In the genomic region with DNA sequence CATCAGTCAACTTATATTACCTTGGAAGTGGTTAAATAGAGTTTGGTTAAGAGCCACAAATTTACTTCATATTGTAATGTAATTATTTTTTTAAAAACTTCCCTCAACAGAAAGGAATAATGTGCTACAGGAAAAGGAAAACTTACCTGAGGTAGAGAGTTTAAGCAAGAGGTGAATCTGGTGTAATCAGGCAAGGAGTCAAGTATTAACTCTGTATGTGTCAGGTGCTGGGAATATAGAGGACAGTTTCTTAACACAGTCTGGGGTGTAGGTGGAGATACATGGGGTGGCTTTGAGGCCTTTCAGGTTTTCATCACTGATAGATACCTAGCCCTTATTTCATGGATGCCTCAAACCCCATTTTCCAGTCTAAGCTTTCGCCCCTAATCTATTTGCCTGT, we compare ENCODE assay signal across 22 cellular contexts. TPM values are rescaled to one million over a fixed set of nuclear protein-coding genes. Genes with fewer than 3 reads are reported as not detected.
A peak's percentile ranks its signal among the peaks of the same experiment; 100 is the strongest.
DNase-seq lines count a peak whose midpoint lies in the region; ATAC-seq, FAIRE-seq and TF ChIP-seq lines count a peak whose summit lies in the region.
"Had no signal": no experiment of that assay in that cellular context is flagged by ENCODE, and none has a peak within 500 bp of the region (broad histone marks: within the 10 kb centered on the region; RNA-seq: fewer than 3 reads in every experiment).

No MANE protein-coding gene starts in this region.

- no peak overlapping the region for H3K4me3 ChIP-seq in RWPE2 (ENCODE audit: severe bottlenecking)
- no peak overlapping the region for H3K4me3 ChIP-seq in kidney (ENCODE audit: low read length in 2 of 2)

- no peaks in the 10 kb centered on the region for H3K27me3 Mint-ChIP-seq in activated T-cell treated with anti-CD3 and anti-CD28 coated beads, Interleukin-2, amount 50 U/mL, for 24 hours

- H3K4me3 Mint-ChIP-seq in activated T-cell treated with anti-CD3 and anti-CD28 coated beads, Interleukin-2, amount 50 U/mL, for 24 hours = no peak overlapping the region
- H3K4me3 Mint-ChIP-seq: CD4-positive, CD25-positive, alpha-beta regulatory T cell had no signal

- H3K36me3 ChIP-seq in RWPE2 (ENCODE audit: low read depth) = peaks cover 23% of the 10 kb centered on the region
- peaks cover 5 to 11% of the 10 kb centered on the region in 2 donors for H3K36me3 ChIP-seq in kidney (ENCODE audit: control insufficient read depth in 1 of 2, insufficient read depth in 2 of 2, low read length in 2 of 2)

- H3K9me3 Mint-ChIP-seq in activated T-cell treated with anti-CD3 and anti-CD28 coated beads, Interleukin-2, amount 50 U/mL, for 24 hours = peaks cover 3% of the 10 kb centered on the region

- peak overlapping the region; percentile 45 for H3K27ac Mint-ChIP-seq in activated T-cell treated with anti-CD3 and anti-CD28 coated beads, Interleukin-2, amount 50 U/mL, for 24 hours

- H3K27me3 ChIP-seq in RWPE2 (ENCODE audit: insufficient read depth, poor library complexity, severe bottlenecking) = no peaks in the 10 kb centered on the region
- H3K27me3 ChIP-seq: BE2C had no signal

- H3K9me3 ChIP-seq in RWPE2 (ENCODE audit: severe bottlenecking) (no peaks in the 10 kb centered on the region), kidney (ENCODE audit: control insufficient read depth in 1 of 2, low read length in 2 of 2) (no peaks in the 10 kb centered on the region)
- H3K9me3 ChIP-seq: BE2C had no signal

- H3K4me1 Mint-ChIP-seq in activated T-cell treated with anti-CD3 and anti-CD28 coated beads, Interleukin-2, amount 50 U/mL, for 24 hours (ENCODE audit: low read depth) = no peaks in the 10 kb centered on the region

- FAIRE-seq in kidney (lab: Jason Lieb, UNC) = no peak
- FAIRE-seq: A204.1, GM12891, GM18507 had no signal

- intact Hi-C loops in kidney (cut with DNase I) = no loop called here

- H3K36me3 Mint-ChIP-seq in activated T-cell treated with anti-CD3 and anti-CD28 coated beads, Interleukin-2, amount 50 U/mL, for 24 hours (ENCODE audit: low read depth) = peaks cover 67% of the 10 kb centered on the region

- H3K27ac ChIP-seq in RWPE2 (ENCODE audit: poor library complexity, severe bottlenecking) (no peak overlapping the region), kidney (ENCODE audit: low read depth in 2 of 2, low read length in 2 of 2) (peak overlapping the region; percentile 79 to 89)

- peak; percentile 22; the same call in 1 of the 3 replicates for ATAC-seq in RWPE2 (ENCODE audit: low read depth)
- ATAC-seq in GM19397 (IDR thresholded peaks at IDR 0.05; ENCODE audit: unreplicated experiment) = no peak

- no peaks in the 10 kb centered on the region for H3K4me1 ChIP-seq in RWPE2 (ENCODE audit: insufficient read depth, poor library complexity, severe bottlenecking)
- peaks cover 8 to 25% of the 10 kb centered on the region in 2 donors for H3K4me1 ChIP-seq in kidney (ENCODE audit: control insufficient read depth in 1 of 2, insufficient read depth in 1 of 2, low read depth in 1 of 2, low read length in 2 of 2)
- H3K4me1 ChIP-seq: BE2C had no signal

- H3K9ac ChIP-seq in kidney (ENCODE audit: low read length in 2 of 2) = no peak overlapping the region

- DNase-seq in activated T-cell treated with anti-CD3 and anti-CD28 coated beads, Interleukin-2, amount 50 U/mL, for 24 hours = no peak
- no peak for DNase-seq in activated T-cell treated with anti-CD3 and anti-CD28 coated beads for 4 hours
- no peak for DNase-seq in RWPE2 (ENCODE audit: low spot score)
- no peak for DNase-seq in kidney
- DNase-seq in renal cortical epithelial cell (ENCODE audit: low read depth) = peak; percentile 41
- no peak for DNase-seq in NCI-H2196 treated with DMSO at 0.1 percent for 48 hours (lab: John Stamatoyannopoulos, UW; ENCODE audit: unreplicated experiment)
- DNase-seq: BE2C; CD4-positive, CD25-positive, alpha-beta regulatory T cell; DMS53; GOT3; KBM-7; MV-4-11; NCI-H1694 treated with DMSO at 0.1 percent for 48 hours; NCI-H510A; NCI-H748 treated with DMSO at 0.1 percent for 48 hours; NK-92 treated with Interleukin-12 subunit alpha and Interleukin-12 subunit beta, amount 100 ng/mL, for 24 hours; SHP77 treated with DMSO at 0.1 percent for 48 hours had no signal

- TF ChIP-seq CTCF in RWPE2 (IDR thresholded peaks at IDR 0.05; ENCODE audit: poor library complexity, severe bottlenecking) (no peak), kidney (IDR thresholded peaks at IDR 0.05; ENCODE audit: borderline replicate concordance, extremely low read depth, insufficient read depth) (no peak)

RNA-seq across cellular contexts. Expression of a gene that starts 25.9 kb away (rescaled TPM):
- total RNA-seq in kidney (0.54 TPM), renal cortical epithelial cell (0.35 TPM in 1 of 2 replicates, not detected in the other)
- 0.54 TPM for polyA plus RNA-seq in kidney (ENCODE audit: insufficient read depth, low read depth, low replicate concordance)
- total RNA-seq: CD4-positive, CD25-positive, alpha-beta regulatory T cell had no signal
- polyA plus RNA-seq: CD4-positive, CD25-positive, alpha-beta regulatory T cell had no signal

RNA-seq across cellular contexts. Expression of a gene that starts 56.4 kb away (rescaled TPM):
- total RNA-seq in kidney (0.66 TPM), renal cortical epithelial cell (0.10 TPM in 1 of 2 replicates, not detected in the other)
- polyA plus RNA-seq in kidney (ENCODE audit: insufficient read depth, low read depth, low replicate concordance) = not detected
- total RNA-seq: CD4-positive, CD25-positive, alpha-beta regulatory T cell; OCI-LY7 had no signal
- polyA plus RNA-seq: CD4-positive, CD25-positive, alpha-beta regulatory T cell had no signal
